Comparison of ENCODE assay signal across 1 cellular context in genomic region chr1:19268445-19268844, GRCh38.
TF ChIP-seq lines count a peak whose summit lies in the region.

No MANE protein-coding gene starts in this region.

TF ChIP-seq in K562, 482 proteins besides CTCF, POLR2A, EP300 and RAD21:
- TF ChIP-seq HDAC8 (tag; IDR thresholded peaks at IDR 0.05): no peak
- no peak for TF ChIP-seq SIN3B (IDR thresholded peaks at IDR 0.05; ENCODE audit: low read depth)
- TF ChIP-seq CHD4 (IDR thresholded peaks at IDR 0.05; ENCODE audit: insufficient read depth, insufficient replicate concordance, low read depth, low read length, poor library complexity, severe bottlenecking): no peak
- TF ChIP-seq CCNT2 (IDR thresholded peaks at IDR 0.05; ENCODE audit: borderline replicate concordance, extremely low read depth, insufficient read length, low read depth, low read length): no peak
- no peak for TF ChIP-seq ATF4 (CRISPR knock-in tag; IDR thresholded peaks at IDR 0.05)
- TF ChIP-seq FOXP4 (CRISPR knock-in tag; IDR thresholded peaks at IDR 0.05; ENCODE audit: borderline replicate concordance): no peak
- TF ChIP-seq ELK3 (CRISPR knock-in tag; IDR thresholded peaks at IDR 0.05): no peak
- TF ChIP-seq ETV6 (IDR thresholded peaks at IDR 0.05; ENCODE audit: borderline replicate concordance in 1 of 2, low read depth in 2 of 2, low read length in 1 of 2): no peak
- TF ChIP-seq ETV6 (CRISPR knock-in tag; IDR thresholded peaks at IDR 0.05; ENCODE audit: borderline replicate concordance): no peak
- no peak for TF ChIP-seq TEAD2 (tag; IDR thresholded peaks at IDR 0.05)
- TF ChIP-seq PRMT5 (CRISPR knock-in tag; IDR thresholded peaks at IDR 0.05): no peak
- no peak for TF ChIP-seq THRAP3 (IDR thresholded peaks at IDR 0.05; ENCODE audit: borderline replicate concordance)
- no peak for TF ChIP-seq NRF1 (conservative IDR thresholded peaks at IDR 0.05 in 1 of 2, IDR thresholded peaks at IDR 0.05 in 1 of 2)
- TF ChIP-seq CXXC5 (CRISPR knock-in tag; IDR thresholded peaks at IDR 0.05): no peak
- TF ChIP-seq ZBTB2 (IDR thresholded peaks at IDR 0.05): no peak
